ENCODE assay signal across 1 cellular context in genomic region chr17:49746791-49747490, GRCh38.
TF ChIP-seq lines count a peak whose summit lies in the region.

No MANE protein-coding gene starts in this region.

TF ChIP-seq in HepG2, 621 proteins besides CTCF, POLR2A, EP300 and RAD21:
- no peak for TF ChIP-seq ZNF280D (CRISPR knock-in tag; IDR thresholded peaks at IDR 0.05)
- no peak for TF ChIP-seq DRAP1 (CRISPR knock-in tag; IDR thresholded peaks at IDR 0.05)
